In the genomic region with DNA sequence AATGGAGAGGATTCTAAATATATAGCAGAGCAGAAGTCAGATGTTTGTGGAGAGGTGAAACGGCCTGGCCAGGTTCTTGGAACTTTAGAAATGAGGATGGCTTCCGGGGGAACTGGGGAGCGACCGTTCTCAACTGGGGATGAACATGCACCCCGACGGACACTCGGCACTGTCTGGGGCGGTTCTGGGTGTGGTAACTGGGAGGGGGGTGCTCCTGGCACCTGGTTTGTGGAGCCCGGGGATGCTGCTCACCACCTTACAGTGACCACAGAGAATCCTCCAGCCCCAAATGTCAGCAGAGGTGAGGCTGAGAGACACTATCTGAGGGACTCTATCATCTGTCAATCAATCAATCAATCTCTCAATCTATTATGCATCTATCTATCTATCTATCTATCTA, we compare ENCODE assay signal across 17 cellular contexts.
A peak's percentile ranks its signal among the peaks of the same experiment; 100 is the strongest.
DNase-seq lines count a peak whose midpoint lies in the region; ATAC-seq and TF ChIP-seq lines count a peak whose summit lies in the region.
"Had no signal": no experiment of that assay in that cellular context is flagged by ENCODE, and none has a peak within 500 bp of the region (broad histone marks: within the 10 kb centered on the region; RNA-seq: fewer than 3 reads in every experiment).

No MANE protein-coding gene starts in this region.

- H2BK15ac ChIP-seq in mesendoderm (replicated peaks; ENCODE audit: low read depth), result no peak overlapping the region

- no peak overlapping the region for H3K4me3 Mint-ChIP-seq in HFFc6
- no peak overlapping the region for H3K4me3 Mint-ChIP-seq in chondrocyte (ENCODE audit: unreplicated experiment)
- H3K4me3 Mint-ChIP-seq: CD14-positive monocyte; CD4-positive, alpha-beta memory T cell; GM23338 had no signal

- H4K5ac ChIP-seq in mesendoderm (ENCODE audit: low read length), result no peak overlapping the region

- H4K8ac ChIP-seq in mesendoderm (ENCODE audit: low read depth, low read length), result no peak overlapping the region

- TF ChIP-seq CTCF in HFFc6 (IDR thresholded peaks at IDR 0.05) (peak; percentile 17; the same call in 1 of the 2 replicates), chondrocyte (IDR thresholded peaks at IDR 0.05) (no peak), upper lobe of right lung (IDR thresholded peaks at IDR 0.05) (no peak)

- no peak overlapping the region for H3K56ac ChIP-seq in mesendoderm (ENCODE audit: low read length)

- H3K9ac ChIP-seq in mesendoderm (ENCODE audit: low read length), result no peak overlapping the region
- H3K9ac ChIP-seq: BLaER1 had no signal

- H3K27ac Mint-ChIP-seq in HFFc6, result no peak overlapping the region
- no peak overlapping the region for H3K27ac Mint-ChIP-seq in chondrocyte (ENCODE audit: unreplicated experiment)
- H3K27ac Mint-ChIP-seq: CD4-positive, alpha-beta memory T cell; GM23338 had no signal

- no peaks in the 10 kb centered on the region for H3K9me3 Mint-ChIP-seq in HFFc6
- peaks cover 3% of the 10 kb centered on the region for H3K9me3 Mint-ChIP-seq in chondrocyte (ENCODE audit: low read depth)

- no peaks in the 10 kb centered on the region for H3K4me1 ChIP-seq in upper lobe of right lung
- no peaks in the 10 kb centered on the region for H3K4me1 ChIP-seq in mesendoderm (ENCODE audit: control insufficient read depth, low read depth, low read length)
- H3K4me1 ChIP-seq: BLaER1 had no signal

- H3K27me3 ChIP-seq in upper lobe of right lung, result no peaks in the 10 kb centered on the region
- no peaks in the 10 kb centered on the region for H3K27me3 ChIP-seq in mesendoderm (ENCODE audit: insufficient read depth, low read length, poor library complexity)
- H3K27me3 ChIP-seq: BLaER1 had no signal

- no peak overlapping the region for H2BK5ac ChIP-seq in mesendoderm (ENCODE audit: low read length)

- H3K23ac ChIP-seq in mesendoderm (ENCODE audit: low read length), result no peak overlapping the region

- H3K4me1 Mint-ChIP-seq in HFFc6 (ENCODE audit: low read depth) (no peaks in the 10 kb centered on the region), chondrocyte (ENCODE audit: low read depth) (no peaks in the 10 kb centered on the region)
- H3K4me1 Mint-ChIP-seq: CD14-positive monocyte; CD4-positive, alpha-beta memory T cell; GM23338 had no signal

- no peak overlapping the region for H3K4me3 ChIP-seq in upper lobe of right lung
- H3K4me3 ChIP-seq in mesendoderm (ENCODE audit: low read length), result no peak overlapping the region
- H3K4me3 ChIP-seq: BLaER1, GM23338 had no signal

- H2AK5ac ChIP-seq in mesendoderm (ENCODE audit: low read length), result no peak overlapping the region

- no peak overlapping the region for H2BK120ac ChIP-seq in mesendoderm (ENCODE audit: low read depth, low read length)

- no CpG with 5 or more reads among the region's 9 CpGs for WGBS in mesendoderm (ENCODE audit: extremely low coverage, insufficient coverage, low lambda C conversion rate)

- no peaks in the 10 kb centered on the region for H3K9me3 ChIP-seq in upper lobe of right lung

- no peaks in the 10 kb centered on the region for H3K36me3 ChIP-seq in upper lobe of right lung
- H3K36me3 ChIP-seq in mesendoderm (ENCODE audit: control insufficient read depth, insufficient read depth, low read length), result no peaks in the 10 kb centered on the region
- H3K36me3 ChIP-seq: BLaER1 had no signal

- H3K4ac ChIP-seq in mesendoderm (ENCODE audit: low read depth, low read length), result no peak overlapping the region

- H3K4me2 ChIP-seq in mesendoderm (ENCODE audit: low read length), result no peak overlapping the region
- H3K4me2 ChIP-seq: BLaER1, GM23338 had no signal

- H3K18ac ChIP-seq in mesendoderm (ENCODE audit: low read length), result no peak overlapping the region

- intact Hi-C loops in posterior vena cava (cut with DNase I) (no loop called here), upper lobe of right lung (cut with DNase I) (no loop called here)

- no peak for ATAC-seq in upper lobe of right lung
- ATAC-seq: GM23338, HCT116 had no signal

- H3K27ac ChIP-seq in upper lobe of right lung (no peak overlapping the region), mesendoderm (ENCODE audit: low read depth, low read length) (no peak overlapping the region)
- H3K27ac ChIP-seq: BLaER1 had no signal

- H3K36me3 Mint-ChIP-seq in HFFc6 (ENCODE audit: low read depth) (no peaks in the 10 kb centered on the region), chondrocyte (ENCODE audit: low read depth) (no peaks in the 10 kb centered on the region)
- H3K36me3 Mint-ChIP-seq: CD14-positive monocyte had no signal

- H3K27me3 Mint-ChIP-seq in HFFc6 (ENCODE audit: insufficient read depth) (no peaks in the 10 kb centered on the region; the same call in none of the 2 replicates), chondrocyte (ENCODE audit: low read depth) (peaks cover 15% of the 10 kb centered on the region)

- DNase-seq in HFFc6, result no peak
- DNase-seq in chondrocyte (ENCODE audit: low spot score), result peak; percentile 51
- peak; percentile 55 for DNase-seq in posterior vena cava (ENCODE audit: low spot score)
- DNase-seq in upper lobe of right lung, result peak; percentile 57
- no peak for DNase-seq in mesendoderm
- DNase-seq in NCI-H2029 treated with DMSO at 0.1 percent for 48 hours (lab: John Stamatoyannopoulos, UW), result no peak
- DNase-seq in NCI-H345 treated with DMSO at 0.1 percent for 48 hours (lab: John Stamatoyannopoulos, UW; ENCODE audit: unreplicated experiment), result no peak
- DNase-seq: CD4-positive, alpha-beta memory T cell; DMS153; DMS79; GDM1; H7; IMR-90 had no signal

- no peaks in the 10 kb centered on the region for H3K79me1 ChIP-seq in mesendoderm (ENCODE audit: low read length)

- no peaks in the 10 kb centered on the region for H3K79me2 ChIP-seq in mesendoderm (ENCODE audit: control insufficient read depth, insufficient read depth, low read length)

Comparison
In these comparisons a context has a peak if more than half of its experiments do, and no peak if none do; other contexts are left out.
1. DNase-seq: peak in chondrocyte (single experiment), posterior vena cava (single experiment) and upper lobe of right lung (single experiment); none in HFFc6 (single experiment), mesendoderm (single experiment), NCI-H2029 treated with DMSO at 0.1 percent for 48 hours (single experiment) and NCI-H345 treated with DMSO at 0.1 percent for 48 hours (single experiment).